In the genomic region with DNA sequence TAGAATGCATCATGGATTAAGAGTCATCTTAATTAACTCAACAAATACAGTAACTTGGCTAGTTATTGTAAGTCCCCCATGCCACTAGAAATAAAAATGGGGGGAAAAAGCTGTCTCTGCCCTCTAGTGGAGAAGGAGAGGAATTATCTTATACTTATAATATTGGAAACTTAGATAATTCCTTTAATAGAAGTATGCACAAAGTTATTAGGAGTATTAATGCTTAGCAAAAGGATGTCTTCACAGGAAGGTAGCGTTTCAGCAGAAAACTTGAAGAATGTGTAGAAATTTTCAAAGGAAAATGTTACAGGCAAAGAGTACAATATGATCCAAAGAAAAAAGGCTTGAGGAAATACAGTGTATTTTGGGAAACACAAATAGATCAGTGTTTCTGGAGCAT, we compare ENCODE assay signal across 1 cellular context.
A peak's percentile ranks its signal among the peaks of the same experiment; 100 is the strongest.
TF ChIP-seq lines count a peak whose summit lies in the region.

No MANE protein-coding gene starts in this region.

TF ChIP-seq in HepG2, 621 proteins besides CTCF, POLR2A, EP300 and RAD21:
- peak; percentile 42; the same call in 1 of the 2 replicates for TF ChIP-seq ARID3A (IDR thresholded peaks at IDR 0.05; ENCODE audit: low read depth, low read length)
- TF ChIP-seq ZNF891 (CRISPR knock-in tag; IDR thresholded peaks at IDR 0.05): no peak
- TF ChIP-seq, protein P1, sequence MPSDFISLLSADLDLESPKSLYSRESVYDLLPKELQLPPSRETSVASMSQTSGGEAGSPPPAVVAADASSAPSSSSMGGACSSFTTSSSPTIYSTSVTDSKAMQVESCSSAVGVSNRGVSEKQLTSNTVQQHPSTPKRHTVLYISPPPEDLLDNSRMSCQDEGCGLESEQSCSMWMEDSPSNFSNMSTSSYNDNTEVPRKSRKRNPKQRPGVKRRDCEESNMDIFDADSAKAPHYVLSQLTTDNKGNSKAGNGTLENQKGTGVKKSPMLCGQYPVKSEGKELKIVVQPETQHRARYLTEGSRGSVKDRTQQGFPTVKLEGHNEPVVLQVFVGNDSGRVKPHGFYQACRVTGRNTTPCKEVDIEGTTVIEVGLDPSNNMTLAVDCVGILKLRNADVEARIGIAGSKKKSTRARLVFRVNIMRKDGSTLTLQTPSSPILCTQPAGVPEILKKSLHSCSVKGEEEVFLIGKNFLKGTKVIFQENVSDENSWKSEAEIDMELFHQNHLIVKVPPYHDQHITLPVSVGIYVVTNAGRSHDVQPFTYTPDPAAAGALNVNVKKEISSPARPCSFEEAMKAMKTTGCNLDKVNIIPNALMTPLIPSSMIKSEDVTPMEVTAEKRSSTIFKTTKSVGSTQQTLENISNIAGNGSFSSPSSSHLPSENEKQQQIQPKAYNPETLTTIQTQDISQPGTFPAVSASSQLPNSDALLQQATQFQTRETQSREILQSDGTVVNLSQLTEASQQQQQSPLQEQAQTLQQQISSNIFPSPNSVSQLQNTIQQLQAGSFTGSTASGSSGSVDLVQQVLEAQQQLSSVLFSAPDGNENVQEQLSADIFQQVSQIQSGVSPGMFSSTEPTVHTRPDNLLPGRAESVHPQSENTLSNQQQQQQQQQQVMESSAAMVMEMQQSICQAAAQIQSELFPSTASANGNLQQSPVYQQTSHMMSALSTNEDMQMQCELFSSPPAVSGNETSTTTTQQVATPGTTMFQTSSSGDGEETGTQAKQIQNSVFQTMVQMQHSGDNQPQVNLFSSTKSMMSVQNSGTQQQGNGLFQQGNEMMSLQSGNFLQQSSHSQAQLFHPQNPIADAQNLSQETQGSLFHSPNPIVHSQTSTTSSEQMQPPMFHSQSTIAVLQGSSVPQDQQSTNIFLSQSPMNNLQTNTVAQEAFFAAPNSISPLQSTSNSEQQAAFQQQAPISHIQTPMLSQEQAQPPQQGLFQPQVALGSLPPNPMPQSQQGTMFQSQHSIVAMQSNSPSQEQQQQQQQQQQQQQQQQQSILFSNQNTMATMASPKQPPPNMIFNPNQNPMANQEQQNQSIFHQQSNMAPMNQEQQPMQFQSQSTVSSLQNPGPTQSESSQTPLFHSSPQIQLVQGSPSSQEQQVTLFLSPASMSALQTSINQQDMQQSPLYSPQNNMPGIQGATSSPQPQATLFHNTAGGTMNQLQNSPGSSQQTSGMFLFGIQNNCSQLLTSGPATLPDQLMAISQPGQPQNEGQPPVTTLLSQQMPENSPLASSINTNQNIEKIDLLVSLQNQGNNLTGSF (CRISPR knock-in tag; IDR thresholded peaks at IDR 0.05): no peak
- TF ChIP-seq ZNF430 (CRISPR knock-in tag; IDR thresholded peaks at IDR 0.05): no peak
- no peak for TF ChIP-seq JUNB (CRISPR knock-in tag; IDR thresholded peaks at IDR 0.05; ENCODE audit: borderline replicate concordance)
- TF ChIP-seq SMC3 (IDR thresholded peaks at IDR 0.05; ENCODE audit: low read length): peak; percentile 35; the same call in 1 of the 2 replicates
- TF ChIP-seq ZNF619 (CRISPR knock-in tag; IDR thresholded peaks at IDR 0.05): no peak
- TF ChIP-seq HNF4A (CRISPR knock-in tag; IDR thresholded peaks at IDR 0.05): no peak
- peak; percentile 42 for TF ChIP-seq STAG1 (CRISPR knock-in tag; IDR thresholded peaks at IDR 0.05)
